Comparison of ENCODE assay signal across 8 cellular contexts in the genomic region with DNA sequence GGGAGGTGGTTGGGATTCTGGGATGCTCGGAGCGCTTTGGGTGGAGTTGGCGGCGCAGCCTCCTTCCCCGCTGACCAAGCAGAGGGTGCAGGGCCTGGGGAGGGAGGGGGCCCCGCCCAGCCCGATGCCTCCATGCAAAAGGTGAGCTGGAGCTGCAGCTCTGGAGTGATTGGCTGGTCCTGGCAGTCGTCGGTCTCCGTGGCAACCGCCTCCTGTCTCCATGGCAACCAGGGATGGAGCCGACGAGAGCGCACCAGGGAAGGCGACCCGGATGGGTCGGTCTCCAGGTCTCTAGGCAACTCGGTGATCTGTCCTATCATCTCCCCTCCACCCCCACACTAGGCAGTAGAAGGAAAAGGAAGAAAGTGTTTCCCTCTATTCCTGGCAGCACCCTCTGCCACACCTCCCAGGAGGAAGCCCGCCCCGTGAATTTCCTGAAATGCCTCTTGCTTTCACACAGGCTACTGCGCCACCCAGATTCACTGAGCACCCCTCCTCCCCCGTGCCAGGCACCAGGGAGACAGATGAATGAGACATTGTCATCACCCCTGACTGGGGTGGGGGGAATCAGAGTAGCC. TPM values are rescaled to one million over a fixed set of nuclear protein-coding genes. Genes with fewer than 3 reads are reported as not detected.
DNase-seq lines count a peak whose midpoint lies in the region; ATAC-seq and TF ChIP-seq lines count a peak whose summit lies in the region.

No MANE protein-coding gene starts in this region.

- H3K4me1 ChIP-seq in heart left ventricle: peaks cover 0 to 17% (median 3%) of the 10 kb centered on the region in 12 donors
- H3K4me1 ChIP-seq in ovary (ENCODE audit: insufficient read depth): peaks cover 6% of the 10 kb centered on the region
- H3K4me1 ChIP-seq in tibial nerve: peaks cover 0 to 28% (median 8%) of the 10 kb centered on the region in 4 donors

- TF ChIP-seq POLR2A in heart left ventricle (IDR thresholded peaks at IDR 0.05) (no peak), ovary (IDR thresholded peaks at IDR 0.05) (no peak), tibial nerve (IDR thresholded peaks at IDR 0.05) (no peak)

- H3K36me3 ChIP-seq in heart left ventricle (no peaks in the 10 kb centered on the region), ovary (no peaks in the 10 kb centered on the region), tibial nerve (peaks cover 0 to 20% (median 0%) of the 10 kb centered on the region in 3 donors)

- DNase-seq in AG10803 (ENCODE audit: low read depth) (peak; percentile 16), HuH-7.5 (ENCODE audit: low spot score) (peak; percentile 66), T follicular helper cell (ENCODE audit: low read depth) (peak; percentile 44), amniotic stem cell (lab: John Stamatoyannopoulos, UW) (peak; percentile 2), heart left ventricle (peak in 4 of 5 donors; percentile 38 to 69 (median 56)), ovary (peak; percentile 67 to 79 (median 78)), tibial nerve (ENCODE audit: low spot score in 2 of 2) (peak; percentile 36 to 47)

- ATAC-seq in heart left ventricle: peak; percentile 27 to 48 (median 32)
- no peak for ATAC-seq in GM21619 (IDR thresholded peaks at IDR 0.05; ENCODE audit: unreplicated experiment)

- peak overlapping the region in 6 of 12 donors; percentile 6 to 77 (median 56) for H3K27ac ChIP-seq in heart left ventricle
- peak overlapping the region in 1 of 2 donors; percentile 88 for H3K27ac ChIP-seq in ovary
- peak overlapping the region; percentile 86 to 93 (median 90) for H3K27ac ChIP-seq in tibial nerve

- H3K9me3 ChIP-seq in heart left ventricle (peaks cover 0 to 10% (median 0%) of the 10 kb centered on the region in 12 donors), ovary (no peaks in the 10 kb centered on the region), tibial nerve (peaks cover 0 to 11% (median 0%) of the 10 kb centered on the region in 4 donors)

- H3K4me3 ChIP-seq in AG10803 (ENCODE audit: low read length): peak overlapping the region; percentile 67
- H3K4me3 ChIP-seq in heart left ventricle: peak overlapping the region; percentile 36 to 75 (median 60)
- peak overlapping the region; percentile 51 for H3K4me3 ChIP-seq in ovary
- H3K4me3 ChIP-seq in tibial nerve: peak overlapping the region; percentile 54 to 75 (median 64)

- 5 to 15% (median 8%) methylated on average over 8 to 22 of the region's 22 CpGs for WGBS in heart left ventricle, 4 donors
- WGBS in ovary, 3 donors: 3 to 4% (median 4%) methylated on average over 20 to 22 of the region's 22 CpGs
- WGBS in tibial nerve, 2 donors: 4 to 5% methylated on average over 16 to 22 of the region's 22 CpGs

- H3K27me3 ChIP-seq in heart left ventricle (peaks cover 0 to 19% (median 0%) of the 10 kb centered on the region in 9 donors), ovary (no peaks in the 10 kb centered on the region), tibial nerve (no peaks in the 10 kb centered on the region)

- intact Hi-C loops in heart left ventricle (cut with DNase I): no loop called here
- intact Hi-C loops in ovary (cut with DNase I): no loop called here

- TF ChIP-seq EP300 in ovary (IDR thresholded peaks at IDR 0.05): no peak
- no peak for TF ChIP-seq EP300 in tibial nerve (IDR thresholded peaks at IDR 0.05)

- TF ChIP-seq CTCF in AG10803 (conservative IDR thresholded peaks at IDR 0.05; ENCODE audit: low read length): no peak
- TF ChIP-seq CTCF in heart left ventricle (IDR thresholded peaks at IDR 0.05): no peak
- no peak for TF ChIP-seq CTCF in ovary (IDR thresholded peaks at IDR 0.05)
- TF ChIP-seq CTCF in tibial nerve (IDR thresholded peaks at IDR 0.05): no peak

RNA-seq across cellular contexts. Expression of a gene that starts 0.6 kb away (rescaled TPM):
- total RNA-seq in heart left ventricle: 10 to 100 TPM in 1 of 9 donors, 1 to 10 TPM in 8; 1.9 to 16.3 (median 5.3) TPM
- polyA plus RNA-seq in heart left ventricle: 1 to 10 TPM; 2.8 to 5.8 TPM
- total RNA-seq in ovary: 10 to 100 TPM in 5 of 7 donors, 1 to 10 TPM in 2; 5.1 to 24.1 (median 18.8) TPM
- 1 to 10 TPM; 4.1 to 8.1 TPM for polyA plus RNA-seq in ovary
- 1 to 10 TPM; 6.1 to 7.8 (median 6.7) TPM for total RNA-seq in tibial nerve

RNA-seq across cellular contexts. Expression of a gene that starts 22.1 kb away (rescaled TPM):
- total RNA-seq in heart left ventricle (10 to 100 TPM; 58.0 to 96.1 (median 61.5) TPM), ovary (10 to 100 TPM; 28.9 to 67.5 (median 50.8) TPM), tibial nerve (10 to 100 TPM; 32.3 to 81.3 (median 54.0) TPM)
- polyA plus RNA-seq in heart left ventricle (100 to 1,000 TPM in 1 of 2 donors, 10 to 100 TPM in 1; 59.5 to 125 TPM), ovary (10 to 100 TPM; 28.6 to 34.0 TPM)

Comparison
In these comparisons a context has a peak if more than half of its experiments do, and no peak if none do; other contexts are left out.
1. DNase-seq: peak in every context shown above with its lines; median percentile 78 in ovary; 66 in HuH-7.5; 56 in heart left ventricle; 44 in T follicular helper cell; 42 in tibial nerve; 16 in AG10803; 2 in amniotic stem cell.